18 cellular contexts compared by ENCODE assay signal in genomic region chr17:3718251-3718650, GRCh38. TPM values are rescaled to one million over a fixed set of nuclear protein-coding genes. Genes with fewer than 3 reads are reported as not detected.
DNase-seq lines count a peak whose midpoint lies in the region; ATAC-seq and TF ChIP-seq lines count a peak whose summit lies in the region.
"Had no signal": no experiment of that assay in that cellular context is flagged by ENCODE, and none has a peak within 500 bp of the region (broad histone marks: within the 10 kb centered on the region; RNA-seq: fewer than 3 reads in every experiment).

No MANE protein-coding gene starts in this region.

- H3K36me3 ChIP-seq in heart right ventricle: peaks cover 0 to 78% (median 32%) of the 10 kb centered on the region in 9 donors

- CTCF ChIA-PET in activated CD4-positive, alpha-beta memory T cell treated with anti-CD3 and anti-CD28 coated beads, Interleukin-2, amount 10 ng/mL, durations not matched to agents 7 days and 5 days (lab: Charles Lee): no interaction called here
- CTCF ChIA-PET in activated CD4-positive, alpha-beta memory T cell treated with anti-CD3 and anti-CD28 coated beads for 36 hours (lab: Charles Lee): interaction anchor here (1.0 kb wide), 1 partner anchor 128 kb away, joined by 3 read pairs; the partner anchor contains the start of gene NCBP3
- CTCF ChIA-PET in CD4-positive, alpha-beta T cell (lab: Charles Lee): no interaction called here

- WGBS in heart right ventricle, 2 donors: 86 to 92% methylated on average over 4 of the region's 4 CpGs

- no peak for DNase-seq in activated CD4-positive, alpha-beta memory T cell treated with anti-CD3 and anti-CD28 coated beads, Interleukin-2, amount 10 ng/mL, durations not matched to agents 7 days and 5 days
- DNase-seq in activated CD4-positive, alpha-beta memory T cell treated with anti-CD3 and anti-CD28 coated beads for 36 hours: no peak
- no peak for DNase-seq in CD4-positive, alpha-beta T cell
- DNase-seq in activated T-helper 1 cell treated with anti-CD3 and anti-CD28 coated beads, Interleukin-12 subunit alpha, Interleukin-12 subunit beta, Interleukin-2, Interleukin-4 antibody, amounts not matched to agents 30 ng/mL and 10 ng/mL and 1 ng/mL, durations not matched to agents 14 hours and 24 hours and 36 hours (ENCODE audit: low spot score): no peak
- DNase-seq in nephron progenitor cell (no peak), heart right ventricle (no peak), left ventricle myocardium superior (no peak)
- DNase-seq: Caco-2, HFFc6, MG63, NCI-H1092 treated with DMSO at 0.1 percent for 48 hours, NCI-H1694, NCI-H226, NCI-H526, SHP77 had no signal

- peaks cover 75% of the 10 kb centered on the region for H3K36me3 Mint-ChIP-seq in activated CD4-positive, alpha-beta memory T cell treated with anti-CD3 and anti-CD28 coated beads, Interleukin-2, amount 10 ng/mL, durations not matched to agents 7 days and 5 days (ENCODE audit: low read depth)
- H3K36me3 Mint-ChIP-seq in activated CD4-positive, alpha-beta memory T cell treated with anti-CD3 and anti-CD28 coated beads for 36 hours: peaks cover 59% of the 10 kb centered on the region
- peaks cover 73% of the 10 kb centered on the region for H3K36me3 Mint-ChIP-seq in CD4-positive, alpha-beta T cell (ENCODE audit: low read depth)
- H3K36me3 Mint-ChIP-seq in activated T-helper 1 cell treated with anti-CD3 and anti-CD28 coated beads, Interleukin-12 subunit alpha, Interleukin-12 subunit beta, Interleukin-2, Interleukin-4 antibody, amounts not matched to agents 30 ng/mL and 10 ng/mL and 1 ng/mL, durations not matched to agents 14 hours and 24 hours and 36 hours (ENCODE audit: low read depth): peaks cover 77% of the 10 kb centered on the region
- H3K36me3 Mint-ChIP-seq in nephron progenitor cell (ENCODE audit: low read depth): peaks cover 31% of the 10 kb centered on the region

- H3K27me3 Mint-ChIP-seq in activated CD4-positive, alpha-beta memory T cell treated with anti-CD3 and anti-CD28 coated beads, Interleukin-2, amount 10 ng/mL, durations not matched to agents 7 days and 5 days: no peaks in the 10 kb centered on the region
- H3K27me3 Mint-ChIP-seq in activated CD4-positive, alpha-beta memory T cell treated with anti-CD3 and anti-CD28 coated beads for 36 hours: no peaks in the 10 kb centered on the region
- H3K27me3 Mint-ChIP-seq in CD4-positive, alpha-beta T cell: no peaks in the 10 kb centered on the region
- H3K27me3 Mint-ChIP-seq in activated T-helper 1 cell treated with anti-CD3 and anti-CD28 coated beads, Interleukin-12 subunit alpha, Interleukin-12 subunit beta, Interleukin-2, Interleukin-4 antibody, amounts not matched to agents 30 ng/mL and 10 ng/mL and 1 ng/mL, durations not matched to agents 14 hours and 24 hours and 36 hours (ENCODE audit: insufficient read depth): no peaks in the 10 kb centered on the region
- no peaks in the 10 kb centered on the region for H3K27me3 Mint-ChIP-seq in nephron progenitor cell (ENCODE audit: low read depth, poor library complexity)

- no peak for ATAC-seq in CD4-positive, alpha-beta T cell (ENCODE audit: poor library complexity)
- ATAC-seq in heart right ventricle: no peak
- ATAC-seq in HG03469 (IDR thresholded peaks at IDR 0.05; ENCODE audit: unreplicated experiment): no peak
- no peak for ATAC-seq in left ventricle myocardium superior

- peaks cover 5 to 45% (median 20%) of the 10 kb centered on the region in 9 donors for H3K4me1 ChIP-seq in heart right ventricle
- H3K4me1 ChIP-seq: Caco-2 had no signal

- peaks cover 49% of the 10 kb centered on the region for H3K4me1 Mint-ChIP-seq in activated CD4-positive, alpha-beta memory T cell treated with anti-CD3 and anti-CD28 coated beads, Interleukin-2, amount 10 ng/mL, durations not matched to agents 7 days and 5 days
- H3K4me1 Mint-ChIP-seq in activated CD4-positive, alpha-beta memory T cell treated with anti-CD3 and anti-CD28 coated beads for 36 hours (ENCODE audit: low read depth): peaks cover 45% of the 10 kb centered on the region
- peaks cover 52% of the 10 kb centered on the region for H3K4me1 Mint-ChIP-seq in CD4-positive, alpha-beta T cell (ENCODE audit: low read depth)
- H3K4me1 Mint-ChIP-seq in activated T-helper 1 cell treated with anti-CD3 and anti-CD28 coated beads, Interleukin-12 subunit alpha, Interleukin-12 subunit beta, Interleukin-2, Interleukin-4 antibody, amounts not matched to agents 30 ng/mL and 10 ng/mL and 1 ng/mL, durations not matched to agents 14 hours and 24 hours and 36 hours (ENCODE audit: low read depth): peaks cover 78% of the 10 kb centered on the region
- H3K4me1 Mint-ChIP-seq in nephron progenitor cell: peaks cover 11% of the 10 kb centered on the region

- POLR2A ChIA-PET in activated CD4-positive, alpha-beta memory T cell treated with anti-CD3 and anti-CD28 coated beads, Interleukin-2, amount 10 ng/mL, durations not matched to agents 7 days and 5 days (lab: Charles Lee): interaction anchor here (0.5 kb wide), 1 partner anchor 576 kb away, joined by 3 read pairs; no protein-coding TSS in a partner anchor
- POLR2A ChIA-PET in activated CD4-positive, alpha-beta memory T cell treated with anti-CD3 and anti-CD28 coated beads for 36 hours (lab: Charles Lee): no interaction called here
- POLR2A ChIA-PET in CD4-positive, alpha-beta T cell (lab: Charles Lee): no interaction called here

- no peak overlapping the region for H3K4me3 Mint-ChIP-seq in activated CD4-positive, alpha-beta memory T cell treated with anti-CD3 and anti-CD28 coated beads, Interleukin-2, amount 10 ng/mL, durations not matched to agents 7 days and 5 days
- no peak overlapping the region for H3K4me3 Mint-ChIP-seq in activated CD4-positive, alpha-beta memory T cell treated with anti-CD3 and anti-CD28 coated beads for 36 hours
- no peak overlapping the region for H3K4me3 Mint-ChIP-seq in CD4-positive, alpha-beta T cell
- H3K4me3 Mint-ChIP-seq in activated T-helper 1 cell treated with anti-CD3 and anti-CD28 coated beads, Interleukin-12 subunit alpha, Interleukin-12 subunit beta, Interleukin-2, Interleukin-4 antibody, amounts not matched to agents 30 ng/mL and 10 ng/mL and 1 ng/mL, durations not matched to agents 14 hours and 24 hours and 36 hours: peak overlapping the region; percentile 56
- H3K4me3 Mint-ChIP-seq in nephron progenitor cell: no peak overlapping the region
- H3K4me3 Mint-ChIP-seq: HFFc6 had no signal

- intact Hi-C loops in activated CD4-positive, alpha-beta memory T cell treated with anti-CD3 and anti-CD28 coated beads for 36 hours (cut with micrococcal nuclease): no loop called here
- intact Hi-C loops in CD4-positive, alpha-beta T cell (cut with DNase I, micrococcal nuclease): no loop called here
- intact Hi-C loops in activated T-helper 1 cell treated with anti-CD3 and anti-CD28 coated beads, Interleukin-12 subunit alpha, Interleukin-12 subunit beta, Interleukin-2, Interleukin-4 antibody, amounts not matched to agents 30 ng/mL and 10 ng/mL and 1 ng/mL, durations not matched to agents 14 hours and 24 hours and 36 hours (cut with micrococcal nuclease): no loop called here
- intact Hi-C loops in heart right ventricle (cut with DNase I) (no loop called here), left ventricle myocardium superior (cut with micrococcal nuclease) (no loop called here)

- H3K9me3 Mint-ChIP-seq in activated CD4-positive, alpha-beta memory T cell treated with anti-CD3 and anti-CD28 coated beads, Interleukin-2, amount 10 ng/mL, durations not matched to agents 7 days and 5 days: no peaks in the 10 kb centered on the region
- H3K9me3 Mint-ChIP-seq in activated CD4-positive, alpha-beta memory T cell treated with anti-CD3 and anti-CD28 coated beads for 36 hours: no peaks in the 10 kb centered on the region
- no peaks in the 10 kb centered on the region for H3K9me3 Mint-ChIP-seq in CD4-positive, alpha-beta T cell
- no peaks in the 10 kb centered on the region for H3K9me3 Mint-ChIP-seq in activated T-helper 1 cell treated with anti-CD3 and anti-CD28 coated beads, Interleukin-12 subunit alpha, Interleukin-12 subunit beta, Interleukin-2, Interleukin-4 antibody, amounts not matched to agents 30 ng/mL and 10 ng/mL and 1 ng/mL, durations not matched to agents 14 hours and 24 hours and 36 hours
- H3K9me3 Mint-ChIP-seq in nephron progenitor cell: no peaks in the 10 kb centered on the region
- H3K9me3 Mint-ChIP-seq: HFFc6 had no signal

- no peak overlapping the region for H3K4me3 ChIP-seq in heart right ventricle
- H3K4me3 ChIP-seq: BLaER1 treated with 17β-estradiol and CSF1 and Interleukin-3, amounts not matched to agents 10 nM and 100 nM; MG63 had no signal

- no peak overlapping the region for H3K27ac ChIP-seq in CD4-positive, alpha-beta T cell (ENCODE audit: low read depth, low read length)
- H3K27ac ChIP-seq in heart right ventricle: no peak overlapping the region
- H3K27ac ChIP-seq: KMS-11 had no signal

- H3K27me3 ChIP-seq in CD4-positive, alpha-beta T cell (ENCODE audit: control insufficient read depth, insufficient read depth, low read length): no peaks in the 10 kb centered on the region
- no peaks in the 10 kb centered on the region for H3K27me3 ChIP-seq in heart right ventricle
- H3K27me3 ChIP-seq: BLaER1 treated with 17β-estradiol and CSF1 and Interleukin-3, amounts not matched to agents 10 nM and 100 nM; MG63 had no signal

- H3K27ac Mint-ChIP-seq in activated CD4-positive, alpha-beta memory T cell treated with anti-CD3 and anti-CD28 coated beads, Interleukin-2, amount 10 ng/mL, durations not matched to agents 7 days and 5 days: peak overlapping the region; percentile 7
- H3K27ac Mint-ChIP-seq in activated CD4-positive, alpha-beta memory T cell treated with anti-CD3 and anti-CD28 coated beads for 36 hours: no peak overlapping the region
- peak overlapping the region; percentile 27 for H3K27ac Mint-ChIP-seq in CD4-positive, alpha-beta T cell
- peak overlapping the region; percentile 67 for H3K27ac Mint-ChIP-seq in activated T-helper 1 cell treated with anti-CD3 and anti-CD28 coated beads, Interleukin-12 subunit alpha, Interleukin-12 subunit beta, Interleukin-2, Interleukin-4 antibody, amounts not matched to agents 30 ng/mL and 10 ng/mL and 1 ng/mL, durations not matched to agents 14 hours and 24 hours and 36 hours
- H3K27ac Mint-ChIP-seq in nephron progenitor cell: peak overlapping the region; percentile 76

- no peak for TF ChIP-seq CTCF in CD4-positive, alpha-beta T cell (IDR thresholded peaks at IDR 0.05)
- TF ChIP-seq CTCF in nephron progenitor cell (IDR thresholded peaks at IDR 0.05): no peak
- no peak for TF ChIP-seq CTCF in heart right ventricle (IDR thresholded peaks at IDR 0.05)

- H3K9me3 ChIP-seq in CD4-positive, alpha-beta T cell (ENCODE audit: control insufficient read depth, low read length): no peaks in the 10 kb centered on the region
- H3K9me3 ChIP-seq in heart right ventricle: no peaks in the 10 kb centered on the region
- H3K9me3 ChIP-seq: BLaER1 treated with 17β-estradiol and CSF1 and Interleukin-3, amounts not matched to agents 10 nM and 100 nM; Caco-2; MG63 had no signal

RNA-seq across cellular contexts. Expression of gene HASPIN, which starts 5.5 kb away (rescaled TPM):
- total RNA-seq in activated CD4-positive, alpha-beta memory T cell treated with anti-CD3 and anti-CD28 coated beads, Interleukin-2, amount 10 ng/mL, durations not matched to agents 7 days and 5 days: 10 to 100 TPM; 23.8 to 25.2 TPM
- total RNA-seq in activated CD4-positive, alpha-beta memory T cell treated with anti-CD3 and anti-CD28 coated beads for 36 hours: 10 to 100 TPM; 22.0 to 22.7 TPM
- total RNA-seq in CD4-positive, alpha-beta T cell: under 1 TPM; 0.22 to 0.25 TPM
- total RNA-seq in activated T-helper 1 cell treated with anti-CD3 and anti-CD28 coated beads, Interleukin-12 subunit alpha, Interleukin-12 subunit beta, Interleukin-2, Interleukin-4 antibody, amounts not matched to agents 30 ng/mL and 10 ng/mL and 1 ng/mL, durations not matched to agents 14 hours and 24 hours and 36 hours: 25.7 and 26.1 TPM in 2 replicates
- total RNA-seq in heart right ventricle (1 to 10 TPM in 1 of 10 donors, under 1 TPM in 9; 0.12 to 1.5 (median 0.23) TPM), left ventricle myocardium superior (0.45 TPM)
- polyA plus RNA-seq in heart right ventricle: under 1 TPM in 1 of 2 donors, not detected in 1; 0.29 TPM

RNA-seq across cellular contexts. Expression of gene P2RX5, which starts 22.3 kb away (rescaled TPM):
- 10 to 100 TPM; 30.8 to 31.1 TPM for total RNA-seq in activated CD4-positive, alpha-beta memory T cell treated with anti-CD3 and anti-CD28 coated beads, Interleukin-2, amount 10 ng/mL, durations not matched to agents 7 days and 5 days
- total RNA-seq in activated CD4-positive, alpha-beta memory T cell treated with anti-CD3 and anti-CD28 coated beads for 36 hours: 10 to 100 TPM; 37.6 to 43.2 TPM
- 10 to 100 TPM; 14.3 to 16.0 TPM for total RNA-seq in CD4-positive, alpha-beta T cell
- 133 and 143 TPM in 2 replicates for total RNA-seq in activated T-helper 1 cell treated with anti-CD3 and anti-CD28 coated beads, Interleukin-12 subunit alpha, Interleukin-12 subunit beta, Interleukin-2, Interleukin-4 antibody, amounts not matched to agents 30 ng/mL and 10 ng/mL and 1 ng/mL, durations not matched to agents 14 hours and 24 hours and 36 hours
- total RNA-seq in heart right ventricle (10 to 100 TPM in 7 of 10 donors, 1 to 10 TPM in 3; 6.0 to 24.5 (median 11.9) TPM), left ventricle myocardium superior (16.4 TPM)
- 10 to 100 TPM; 12.4 to 56.6 TPM for polyA plus RNA-seq in heart right ventricle

RNA-seq across cellular contexts. Expression of gene EMC6, which starts 49.6 kb away (rescaled TPM):
- total RNA-seq in activated CD4-positive, alpha-beta memory T cell treated with anti-CD3 and anti-CD28 coated beads, Interleukin-2, amount 10 ng/mL, durations not matched to agents 7 days and 5 days: 10 to 100 TPM; 40.4 to 41.6 TPM
- total RNA-seq in activated CD4-positive, alpha-beta memory T cell treated with anti-CD3 and anti-CD28 coated beads for 36 hours: 10 to 100 TPM; 49.3 to 55.4 TPM
- total RNA-seq in CD4-positive, alpha-beta T cell: 10 to 100 TPM; 28.8 to 29.6 TPM
- 63.6 and 73.3 TPM in 2 replicates for total RNA-seq in activated T-helper 1 cell treated with anti-CD3 and anti-CD28 coated beads, Interleukin-12 subunit alpha, Interleukin-12 subunit beta, Interleukin-2, Interleukin-4 antibody, amounts not matched to agents 30 ng/mL and 10 ng/mL and 1 ng/mL, durations not matched to agents 14 hours and 24 hours and 36 hours
- total RNA-seq in heart right ventricle (10 to 100 TPM; 46.0 to 75.0 (median 52.7) TPM), left ventricle myocardium superior (63.4 TPM)
- 100 to 1,000 TPM in 1 of 2 donors, 10 to 100 TPM in 1; 80.5 to 203 TPM for polyA plus RNA-seq in heart right ventricle

RNA-seq across cellular contexts. Expression of gene TAX1BP3, which starts 49.9 kb away (rescaled TPM):
- 10 to 100 TPM; 23.2 to 25.0 TPM for total RNA-seq in activated CD4-positive, alpha-beta memory T cell treated with anti-CD3 and anti-CD28 coated beads, Interleukin-2, amount 10 ng/mL, durations not matched to agents 7 days and 5 days
- total RNA-seq in activated CD4-positive, alpha-beta memory T cell treated with anti-CD3 and anti-CD28 coated beads for 36 hours: 10 to 100 TPM; 23.7 to 24.5 TPM
- 1 to 10 TPM; 6.0 to 6.6 TPM for total RNA-seq in CD4-positive, alpha-beta T cell
- 29.3 and 30.1 TPM in 2 replicates for total RNA-seq in activated T-helper 1 cell treated with anti-CD3 and anti-CD28 coated beads, Interleukin-12 subunit alpha, Interleukin-12 subunit beta, Interleukin-2, Interleukin-4 antibody, amounts not matched to agents 30 ng/mL and 10 ng/mL and 1 ng/mL, durations not matched to agents 14 hours and 24 hours and 36 hours
- total RNA-seq in heart right ventricle (100 to 1,000 TPM; 147 to 206 (median 176) TPM), left ventricle myocardium superior (167 TPM)
- polyA plus RNA-seq in heart right ventricle: 100 to 1,000 TPM; 134 to 149 TPM

Comparison
In these comparisons a context has a peak if more than half of its experiments do, and no peak if none do; other contexts are left out.
1. RNA of gene HASPIN, which starts 5.5 kb away (total RNA-seq): 25.7 to 26.1 TPM in activated T-helper 1 cell treated with anti-CD3 and anti-CD28 coated beads, Interleukin-12 subunit alpha, Interleukin-12 subunit beta, Interleukin-2, Interleukin-4 antibody, amounts not matched to agents 30 ng/mL and 10 ng/mL and 1 ng/mL, durations not matched to agents 14 hours and 24 hours and 36 hours, 23.8 to 25.2 TPM in activated CD4-positive, alpha-beta memory T cell treated with anti-CD3 and anti-CD28 coated beads, Interleukin-2, amount 10 ng/mL, durations not matched to agents 7 days and 5 days and 22.0 to 22.7 TPM in activated CD4-positive, alpha-beta memory T cell treated with anti-CD3 and anti-CD28 coated beads for 36 hours; 0.45 TPM in left ventricle myocardium superior (single experiment), 0.22 to 0.25 TPM in CD4-positive, alpha-beta T cell and 0.12 to 1.5 TPM in heart right ventricle; every median in the first group is over 4 times any median in the second.